ENCODE assay signal across 9 cellular contexts in the genomic region with DNA sequence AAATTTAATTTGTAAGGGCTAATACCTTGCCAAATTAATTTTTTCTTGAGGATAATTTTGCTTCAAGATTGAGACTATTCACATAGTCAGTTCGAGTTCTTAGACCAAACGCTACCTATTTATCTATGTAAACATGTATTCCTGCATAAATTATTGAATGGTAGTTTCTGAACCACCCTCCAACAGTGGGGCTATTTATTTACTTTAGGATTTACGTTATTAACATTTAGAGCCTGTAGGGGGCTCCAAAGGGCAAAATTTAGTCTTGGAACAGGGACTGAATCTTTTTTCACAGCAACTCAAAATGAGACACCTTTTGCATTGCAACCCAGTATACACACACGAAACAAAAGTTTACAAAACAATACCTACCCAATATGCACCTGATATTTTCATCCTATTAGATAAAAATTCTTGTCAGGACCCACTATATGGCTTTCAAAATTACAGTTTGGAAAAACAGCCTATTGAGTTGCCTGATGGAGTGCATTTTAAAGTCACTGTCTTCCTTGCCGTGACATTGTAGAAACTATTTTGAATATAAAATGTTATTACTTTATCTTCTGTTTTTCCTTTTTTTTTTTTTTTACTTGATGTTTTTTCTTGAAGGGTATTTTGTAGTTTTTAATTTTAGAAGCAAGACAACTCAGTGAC.
A peak's percentile ranks its signal among the peaks of the same experiment; 100 is the strongest.
DNase-seq lines count a peak whose midpoint lies in the region; ATAC-seq and FAIRE-seq lines count a peak whose summit lies in the region.
"Had no signal": no experiment of that assay in that cellular context is flagged by ENCODE, and none has a peak within 500 bp of the region (broad histone marks: within the 10 kb centered on the region; RNA-seq: fewer than 3 reads in every experiment).

No MANE protein-coding gene starts in this region.

- ATAC-seq in GM19452 (IDR thresholded peaks at IDR 0.05; ENCODE audit: unreplicated experiment) (peak; percentile 77), HG03469 (IDR thresholded peaks at IDR 0.05; ENCODE audit: unreplicated experiment) (peak; percentile 77)

- H3K9me3 ChIP-seq in NT2/D1 (ENCODE audit: insufficient read depth, low read length): no peaks in the 10 kb centered on the region
- H3K9me3 ChIP-seq: BLaER1 treated with 17β-estradiol and CSF1 and Interleukin-3, amounts not matched to agents 10 nM and 100 nM had no signal

- DNase-seq in NCI-H2171 treated with DMSO at 0.1 percent for 48 hours (lab: John Stamatoyannopoulos, UW) (peak; percentile 35), NCI-H2171 (lab: John Stamatoyannopoulos, UW) (no peak), NT2/D1 (ENCODE audit: low read depth, low spot score) (peak; percentile 38), medulla oblongata (ENCODE audit: extremely low spot score) (peak; percentile 59)
- no peak for DNase-seq in stimulated activated CD4-positive, alpha-beta T cell treated with anti-CD3 and anti-CD28 coated beads, Interleukin-15, amount 100 ng/mL, for 24 hours

- H3K36me3 ChIP-seq in NT2/D1 (ENCODE audit: insufficient read depth, insufficient read length, low read length): peaks cover under 1% of the 10 kb centered on the region

- no peaks in the 10 kb centered on the region for H3K27me3 ChIP-seq in NT2/D1 (ENCODE audit: insufficient read depth, insufficient read length)
- H3K27me3 ChIP-seq: BLaER1 treated with 17β-estradiol and CSF1 and Interleukin-3, amounts not matched to agents 10 nM and 100 nM had no signal

- H3K4me1 ChIP-seq in NT2/D1 (ENCODE audit: insufficient read depth, insufficient read length): no peaks in the 10 kb centered on the region

- H3K4me3 ChIP-seq in NT2/D1 (ENCODE audit: insufficient read length, low read depth): no peak overlapping the region
- H3K4me3 ChIP-seq: BLaER1 treated with 17β-estradiol and CSF1 and Interleukin-3, amounts not matched to agents 10 nM and 100 nM had no signal

- peak; percentile 14 for FAIRE-seq in colon (lab: Jason Lieb, UNC)

- no peak overlapping the region for H3K9ac ChIP-seq in NT2/D1 (ENCODE audit: insufficient read length, low read depth)
- H3K9ac ChIP-seq: BLaER1 treated with 17β-estradiol and CSF1 and Interleukin-3, amounts not matched to agents 10 nM and 100 nM had no signal

Comparison
In these comparisons a context has a peak if more than half of its experiments do, and no peak if none do; other contexts are left out.
1. DNase-seq: peak in NCI-H2171 treated with DMSO at 0.1 percent for 48 hours (single experiment), NT2/D1 (single experiment) and medulla oblongata (single experiment); none in NCI-H2171 (single experiment) and stimulated activated CD4-positive, alpha-beta T cell treated with anti-CD3 and anti-CD28 coated beads, Interleukin-15, amount 100 ng/mL, for 24 hours (single experiment).